Comparison of ENCODE assay signal across 8 cellular contexts in genomic region chr6:13013681-13014550, GRCh38.
A peak's percentile ranks its signal among the peaks of the same experiment; 100 is the strongest.
DNase-seq lines count a peak whose midpoint lies in the region; ATAC-seq and TF ChIP-seq lines count a peak whose summit lies in the region.

No MANE protein-coding gene starts in this region.

- H3K4me3 ChIP-seq in duodenal mucosa (ENCODE audit: low read depth in 1 of 2, low read length in 2 of 2) (peak overlapping the region; percentile 64 to 66), mucosa of rectum (ENCODE audit: low read length in 2 of 2) (peak overlapping the region; percentile 43 to 60), aorta (ENCODE audit: low read length in 2 of 2) (peak overlapping the region; percentile 76 to 96), mucosa of descending colon (no peak overlapping the region)

- H3K9me3 ChIP-seq in duodenal mucosa (ENCODE audit: control insufficient read depth in 1 of 2, low read length in 2 of 2) (no peaks in the 10 kb centered on the region), mucosa of rectum (ENCODE audit: control insufficient read depth in 2 of 2, low read length in 2 of 2) (no peaks in the 10 kb centered on the region), aorta (ENCODE audit: control insufficient read depth, low read length) (no peaks in the 10 kb centered on the region), mucosa of descending colon (no peaks in the 10 kb centered on the region)

- no peaks in the 10 kb centered on the region for H3K36me3 ChIP-seq in duodenal mucosa (ENCODE audit: control insufficient read depth in 1 of 2, insufficient read depth in 2 of 2, low read length in 2 of 2)
- no peaks in the 10 kb centered on the region for H3K36me3 ChIP-seq in mucosa of rectum (ENCODE audit: control insufficient read depth in 2 of 2, insufficient read depth in 2 of 2, low read length in 2 of 2)
- H3K36me3 ChIP-seq in aorta (ENCODE audit: control insufficient read depth in 1 of 2, insufficient read depth in 2 of 2, low read length in 1 of 2), result no peaks in the 10 kb centered on the region
- H3K36me3 ChIP-seq in mucosa of descending colon (ENCODE audit: low read depth), result no peaks in the 10 kb centered on the region

- H3K27me3 ChIP-seq in duodenal mucosa (ENCODE audit: control insufficient read depth in 1 of 2, insufficient read depth in 2 of 2, low read length in 2 of 2) (peaks cover 4 to 26% of the 10 kb centered on the region in 2 donors), mucosa of rectum (ENCODE audit: control insufficient read depth in 2 of 2, insufficient read depth in 2 of 2, low read length in 2 of 2) (peaks cover 13 to 43% of the 10 kb centered on the region in 2 donors), aorta (ENCODE audit: control insufficient read depth in 1 of 2, insufficient read depth in 2 of 2, low read length in 1 of 2) (no peaks in the 10 kb centered on the region)

- H3K4me1 ChIP-seq in duodenal mucosa (ENCODE audit: control insufficient read depth in 1 of 2, insufficient read depth in 2 of 2, low read length in 2 of 2), result peaks cover 10 to 31% of the 10 kb centered on the region in 2 donors
- H3K4me1 ChIP-seq in mucosa of rectum (ENCODE audit: control insufficient read depth in 2 of 2, insufficient read depth in 2 of 2, low read length in 2 of 2), result peaks cover 3 to 7% of the 10 kb centered on the region in 2 donors
- H3K4me1 ChIP-seq in aorta (ENCODE audit: control insufficient read depth in 1 of 2, insufficient read depth in 2 of 2, low read length in 2 of 2), result peaks cover 0 to 5% of the 10 kb centered on the region in 2 donors
- H3K4me1 ChIP-seq in mucosa of descending colon (ENCODE audit: low read depth), result peaks cover 5% of the 10 kb centered on the region

- 1% methylated on average over 77 to 85 of the region's 85 CpGs for WGBS in aorta, 2 donors

- intact Hi-C loops in aorta (cut with DNase I), result loop anchor here in 1 of 2 donors (5.0 to 10.0 kb wide), 2 partner anchors 42 to 291 kb away; no protein-coding TSS in a partner anchor
- intact Hi-C loops in mucosa of descending colon (cut with DNase I, micrococcal nuclease), result no loop called here

- DNase-seq in stimulated activated CD4-positive, alpha-beta T cell treated with anti-CD3 and anti-CD28 coated beads, Interleukin-15, amount 100 ng/mL, for 24 hours, result peak; percentile 3
- DNase-seq in stimulated activated CD4-positive, alpha-beta T cell treated with anti-CD3 and anti-CD28 coated beads, Interleukin-4, amount 100 ng/mL, for 1 hour, result no peak
- DNase-seq in aorta (peak in 1 of 2 donors; percentile 75), mucosa of descending colon (no peak)

- H3K9ac ChIP-seq in duodenal mucosa (ENCODE audit: low read depth in 1 of 2, low read length in 2 of 2) (no peak overlapping the region), mucosa of rectum (ENCODE audit: low read depth in 1 of 2, low read length in 2 of 2) (no peak overlapping the region)

- H3K27ac ChIP-seq in duodenal mucosa (ENCODE audit: low read depth, low read length), result no peak overlapping the region
- H3K27ac ChIP-seq in mucosa of rectum (ENCODE audit: low read depth in 2 of 2, low read length in 2 of 2), result no peak overlapping the region
- peak overlapping the region; percentile 24 to 77 for H3K27ac ChIP-seq in aorta (ENCODE audit: low read depth in 1 of 2, low read length in 2 of 2)

- peak; percentile 55 for ATAC-seq in aorta (ENCODE audit: low FRiP score)
- ATAC-seq in HG03521 (IDR thresholded peaks at IDR 0.05; ENCODE audit: unreplicated experiment), result no peak
- ATAC-seq in mucosa of descending colon, result no peak
- ATAC-seq in HG02885 (IDR thresholded peaks at IDR 0.05; ENCODE audit: poor library complexity, unreplicated experiment), result no peak

- TF ChIP-seq CTCF in mucosa of descending colon (IDR thresholded peaks at IDR 0.05), result no peak

Comparison
In these comparisons a context has a peak if more than half of its experiments do, and no peak if none do; other contexts are left out.
1. H3K27ac ChIP-seq: peak in aorta (2 of 2); none in duodenal mucosa (single experiment) and mucosa of rectum (0 of 2).